18 cellular contexts compared by ENCODE assay signal in the genomic region with DNA sequence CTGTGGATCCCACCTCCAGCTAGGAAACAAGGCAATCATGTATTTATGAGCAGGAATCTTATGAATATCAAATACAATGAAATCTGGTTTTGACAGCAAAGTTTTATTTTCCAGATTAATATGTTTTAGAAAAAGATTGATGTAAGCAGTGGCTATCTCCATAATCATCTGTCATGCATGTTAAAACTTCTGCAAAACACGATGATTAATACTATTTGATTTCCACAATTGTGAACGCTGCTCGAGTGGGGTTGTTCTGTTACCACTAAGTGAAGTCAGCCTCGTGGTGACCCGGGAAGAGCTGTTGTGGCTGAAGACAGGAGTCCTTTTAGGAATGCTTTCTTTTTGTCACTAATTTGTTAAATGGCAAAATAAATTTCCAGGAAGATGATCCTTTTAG. TPM values are rescaled to one million over a fixed set of nuclear protein-coding genes. Genes with fewer than 3 reads are reported as not detected.
DNase-seq lines count a peak whose midpoint lies in the region; ATAC-seq and TF ChIP-seq lines count a peak whose summit lies in the region.
"Had no signal": no experiment of that assay in that cellular context is flagged by ENCODE, and none has a peak within 500 bp of the region (broad histone marks: within the 10 kb centered on the region; RNA-seq: fewer than 3 reads in every experiment).

No MANE protein-coding gene starts in this region.

- DNase-seq in ELR (ENCODE audit: low read depth) (peak; percentile 34), endodermal cell (peak; percentile 44), osteocyte (ENCODE audit: extremely low spot score, unreplicated experiment) (no peak), NCI-H1048 (lab: John Stamatoyannopoulos, UW) (no peak), NCI-H1092 treated with DMSO at 0.1 percent for 48 hours (lab: John Stamatoyannopoulos, UW) (no peak)
- DNase-seq in activated CD4-positive, alpha-beta memory T cell treated with anti-CD3 and anti-CD28 coated beads, Interleukin-2, amount 10 ng/mL, durations not matched to agents 7 days and 5 days, result no peak
- DNase-seq: activated CD8-positive, alpha-beta memory T cell treated with anti-CD3 and anti-CD28 coated beads, Interleukin-2, amount 10 ng/mL, durations not matched to agents 7 days and 5 days; aorta; DMS 273 treated with DMSO at 0.1 percent for 48 hours; NCI-H146; NCI-H345; NK-92 treated with Interleukin-12 subunit alpha and Interleukin-12 subunit beta, amount 100 ng/mL, for 24 hours; psoas muscle; thyroid gland had no signal

- ATAC-seq in HG03571 (IDR thresholded peaks at IDR 0.05; ENCODE audit: unreplicated experiment), result no peak
- ATAC-seq: activated CD4-positive, CD25-positive, alpha-beta regulatory T cell treated with anti-CD3 and anti-CD28 coated beads, Interleukin-2, amount 50 U/mL, for 24 hours; activated CD8-positive, alpha-beta memory T cell treated with anti-CD3 and anti-CD28 coated beads, Interleukin-2, amount 10 ng/mL, durations not matched to agents 7 days and 5 days; left lobe of liver; psoas muscle had no signal

- H2AFZ ChIP-seq in OCI-LY3 (ENCODE audit: low read depth, low read length), result no peak overlapping the region

- H3K27ac ChIP-seq in OCI-LY3 (ENCODE audit: low read length), result peak overlapping the region; percentile 9; the same call in 1 of the 2 replicates
- H3K27ac ChIP-seq in endodermal cell (ENCODE audit: low read depth, low read length), result no peak overlapping the region
- H3K27ac ChIP-seq: psoas muscle, thyroid gland had no signal

- H3K36me3 Mint-ChIP-seq in endodermal cell (ENCODE audit: low read depth), result no peaks in the 10 kb centered on the region
- H3K36me3 Mint-ChIP-seq in osteocyte (ENCODE audit: unreplicated experiment), result peaks cover 11% of the 10 kb centered on the region
- H3K36me3 Mint-ChIP-seq in activated CD4-positive, alpha-beta memory T cell treated with anti-CD3 and anti-CD28 coated beads, Interleukin-2, amount 10 ng/mL, durations not matched to agents 7 days and 5 days (ENCODE audit: low read depth), result no peaks in the 10 kb centered on the region
- H3K36me3 Mint-ChIP-seq: activated CD8-positive, alpha-beta memory T cell treated with anti-CD3 and anti-CD28 coated beads, Interleukin-2, amount 10 ng/mL, durations not matched to agents 7 days and 5 days had no signal

- no peaks in the 10 kb centered on the region for H3K9me3 ChIP-seq in OCI-LY3 (ENCODE audit: insufficient read depth, low read length)
- H3K9me3 ChIP-seq in endodermal cell (ENCODE audit: control insufficient read depth, low read length), result no peaks in the 10 kb centered on the region
- H3K9me3 ChIP-seq: psoas muscle, thyroid gland had no signal

- H3K4me3 ChIP-seq in OCI-LY3 (ENCODE audit: low read length) (peak overlapping the region; percentile 37), endodermal cell (ENCODE audit: low read length) (no peak overlapping the region)
- H3K4me3 ChIP-seq: psoas muscle, thyroid gland had no signal

- no peaks in the 10 kb centered on the region for H3K27me3 ChIP-seq in OCI-LY3 (ENCODE audit: low read depth, low read length)
- H3K27me3 ChIP-seq in endodermal cell (ENCODE audit: control insufficient read depth, insufficient read depth, low read length, poor library complexity, severe bottlenecking), result no peaks in the 10 kb centered on the region
- H3K27me3 ChIP-seq: thyroid gland had no signal

- POLR2A ChIA-PET in activated CD4-positive, alpha-beta memory T cell treated with anti-CD3 and anti-CD28 coated beads, Interleukin-2, amount 10 ng/mL, durations not matched to agents 7 days and 5 days (lab: Charles Lee), result no interaction called here

- H4K20me1 ChIP-seq in OCI-LY3 (ENCODE audit: insufficient read depth, low read length), result no peaks in the 10 kb centered on the region

- H3K9me3 Mint-ChIP-seq in endodermal cell, result no peaks in the 10 kb centered on the region
- no peaks in the 10 kb centered on the region for H3K9me3 Mint-ChIP-seq in osteocyte (ENCODE audit: unreplicated experiment)
- H3K9me3 Mint-ChIP-seq in activated CD4-positive, alpha-beta memory T cell treated with anti-CD3 and anti-CD28 coated beads, Interleukin-2, amount 10 ng/mL, durations not matched to agents 7 days and 5 days, result no peaks in the 10 kb centered on the region

- H3K4me2 ChIP-seq in OCI-LY3 (ENCODE audit: low read length), result peak overlapping the region; percentile 66

- H3K4me3 Mint-ChIP-seq in endodermal cell, result no peak overlapping the region
- no peak overlapping the region for H3K4me3 Mint-ChIP-seq in osteocyte (ENCODE audit: unreplicated experiment)
- H3K4me3 Mint-ChIP-seq in activated CD4-positive, alpha-beta memory T cell treated with anti-CD3 and anti-CD28 coated beads, Interleukin-2, amount 10 ng/mL, durations not matched to agents 7 days and 5 days, result no peak overlapping the region
- H3K4me3 Mint-ChIP-seq: activated CD8-positive, alpha-beta memory T cell treated with anti-CD3 and anti-CD28 coated beads, Interleukin-2, amount 10 ng/mL, durations not matched to agents 7 days and 5 days had no signal

- TF ChIP-seq CTCF in OCI-LY3 (IDR thresholded peaks at IDR 0.05; ENCODE audit: low read depth, low read length) (no peak), endodermal cell (conservative IDR thresholded peaks at IDR 0.05) (no peak), osteocyte (IDR thresholded peaks at IDR 0.05) (no peak)

- H3K9ac ChIP-seq in OCI-LY3 (ENCODE audit: low read length) (no peak overlapping the region), endodermal cell (ENCODE audit: extremely low read depth, low read length, poor library complexity, severe bottlenecking) (no peak overlapping the region)

- 89 to 93% methylated on average over 5 of the region's 5 CpGs for WGBS in endodermal cell (ENCODE audit: insufficient coverage in 1 of 2, insufficient read length in 1 of 2), 2 experiments

- CTCF ChIA-PET in activated CD4-positive, alpha-beta memory T cell treated with anti-CD3 and anti-CD28 coated beads, Interleukin-2, amount 10 ng/mL, durations not matched to agents 7 days and 5 days (lab: Charles Lee), result interaction anchor here (0.6 to 3.2 kb wide), 2 partner anchors 10 to 481 kb away, joined by 3 to 15 read pairs; partner anchors contain the start of gene CFAP251

- H3K4me1 Mint-ChIP-seq in endodermal cell (peaks cover 26% of the 10 kb centered on the region), osteocyte (ENCODE audit: unreplicated experiment) (peaks cover 29% of the 10 kb centered on the region)
- H3K4me1 Mint-ChIP-seq in activated CD4-positive, alpha-beta memory T cell treated with anti-CD3 and anti-CD28 coated beads, Interleukin-2, amount 10 ng/mL, durations not matched to agents 7 days and 5 days, result no peaks in the 10 kb centered on the region
- H3K4me1 Mint-ChIP-seq: activated CD8-positive, alpha-beta memory T cell treated with anti-CD3 and anti-CD28 coated beads, Interleukin-2, amount 10 ng/mL, durations not matched to agents 7 days and 5 days had no signal

- H3K27ac Mint-ChIP-seq in endodermal cell, result no peak overlapping the region
- peak overlapping the region; percentile 52 for H3K27ac Mint-ChIP-seq in osteocyte (ENCODE audit: unreplicated experiment)
- no peak overlapping the region for H3K27ac Mint-ChIP-seq in activated CD4-positive, alpha-beta memory T cell treated with anti-CD3 and anti-CD28 coated beads, Interleukin-2, amount 10 ng/mL, durations not matched to agents 7 days and 5 days
- H3K27ac Mint-ChIP-seq: activated CD8-positive, alpha-beta memory T cell treated with anti-CD3 and anti-CD28 coated beads, Interleukin-2, amount 10 ng/mL, durations not matched to agents 7 days and 5 days had no signal

- H3K36me3 ChIP-seq in OCI-LY3 (replicated peaks; ENCODE audit: low read depth, low read length) (no peaks in the 10 kb centered on the region), endodermal cell (ENCODE audit: control insufficient read depth, insufficient read depth, low read length) (no peaks in the 10 kb centered on the region)
- H3K36me3 ChIP-seq: thyroid gland had no signal

- H3K4me1 ChIP-seq in OCI-LY3 (ENCODE audit: low read length) (peaks cover 31% of the 10 kb centered on the region), endodermal cell (ENCODE audit: control insufficient read depth, insufficient read depth, low read length) (no peaks in the 10 kb centered on the region)

- H3K27me3 Mint-ChIP-seq in endodermal cell (ENCODE audit: insufficient read depth) (no peaks in the 10 kb centered on the region), osteocyte (ENCODE audit: unreplicated experiment) (no peaks in the 10 kb centered on the region)
- H3K27me3 Mint-ChIP-seq in activated CD4-positive, alpha-beta memory T cell treated with anti-CD3 and anti-CD28 coated beads, Interleukin-2, amount 10 ng/mL, durations not matched to agents 7 days and 5 days, result no peaks in the 10 kb centered on the region
- H3K27me3 Mint-ChIP-seq: activated CD8-positive, alpha-beta memory T cell treated with anti-CD3 and anti-CD28 coated beads, Interleukin-2, amount 10 ng/mL, durations not matched to agents 7 days and 5 days had no signal

- no peaks in the 10 kb centered on the region for H3K79me2 ChIP-seq in OCI-LY3 (ENCODE audit: low read length)

RNA-seq across cellular contexts. Expression of gene CFAP251, which starts 9.4 kb away (rescaled TPM):
- total RNA-seq in endodermal cell (10 to 100 TPM in 1 of 2 donors, 1 to 10 TPM in 1; 3.4 to 11.2 TPM), osteocyte (2.4 and 2.6 TPM in 2 replicates)
- 2.8 TPM for polyA plus RNA-seq in endodermal cell (2013, experiment 1 of 2)
- polyA plus RNA-seq in endodermal cell (2013, experiment 2 of 2), result 2.8 TPM
- 1 to 10 TPM; 1.9 to 2.2 TPM for total RNA-seq in activated CD4-positive, alpha-beta memory T cell treated with anti-CD3 and anti-CD28 coated beads, Interleukin-2, amount 10 ng/mL, durations not matched to agents 7 days and 5 days

RNA-seq across cellular contexts. Expression of gene PSMD9, which starts 39.2 kb away (rescaled TPM):
- total RNA-seq in endodermal cell, result 10 to 100 TPM; 41.4 to 50.9 TPM
- 52.0 TPM for polyA plus RNA-seq in endodermal cell (2013, experiment 1 of 2)
- 53.1 TPM for polyA plus RNA-seq in endodermal cell (2013, experiment 2 of 2)
- 58.0 and 63.5 TPM in 2 replicates for total RNA-seq in osteocyte
- 10 to 100 TPM; 56.3 to 59.7 TPM for total RNA-seq in activated CD4-positive, alpha-beta memory T cell treated with anti-CD3 and anti-CD28 coated beads, Interleukin-2, amount 10 ng/mL, durations not matched to agents 7 days and 5 days

Comparison
In these comparisons a context has a peak if more than half of its experiments do, and no peak if none do; other contexts are left out.
1. DNase-seq: peak in ELR (single experiment) and endodermal cell (single experiment); none in osteocyte (single experiment), NCI-H1048 (single experiment), activated CD4-positive, alpha-beta memory T cell treated with anti-CD3 and anti-CD28 coated beads, Interleukin-2, amount 10 ng/mL, durations not matched to agents 7 days and 5 days (single experiment) and NCI-H1092 treated with DMSO at 0.1 percent for 48 hours (single experiment).